ENCODE assay signal across 29 cellular contexts in genomic region chr10:132730566-132730953, GRCh38. TPM values are rescaled to one million over a fixed set of nuclear protein-coding genes. Genes with fewer than 3 reads are reported as not detected.
"Had no signal": no experiment of that assay in that cellular context is flagged by ENCODE, and none has a peak within 500 bp of the region (broad histone marks: within the 10 kb centered on the region; RNA-seq: fewer than 3 reads in every experiment).

No MANE protein-coding gene starts in this region.

- H3K9me3 ChIP-seq: lower lobe of right lung, ovary, right atrium auricular region, right lobe of liver, tibial nerve, uterus had no signal

- H3K27ac ChIP-seq: lower lobe of right lung, neural progenitor cell, ovary, right atrium auricular region, right lobe of liver, tibial nerve, uterus had no signal

- H3K36me3 ChIP-seq: neural progenitor cell, ovary, uterus had no signal

- H3K9ac ChIP-seq: neural progenitor cell had no signal

- H3K27me3 ChIP-seq: neural progenitor cell, ovary, right atrium auricular region, right lobe of liver, tibial nerve, uterus had no signal

- H3K4me2 ChIP-seq: neural progenitor cell, smooth muscle cell had no signal

- H3K4me3 ChIP-seq: lower lobe of right lung, neural progenitor cell, ovary, right atrium auricular region, right lobe of liver, smooth muscle cell, tibial nerve, uterus had no signal

- ATAC-seq: left cardiac atrium; left lobe of liver; lower lobe of right lung; naive thymus-derived CD8-positive, alpha-beta T cell; right lobe of liver had no signal

- DNase-seq: hippocampal formation; kidney glomerular epithelial cell; left cardiac atrium; lower lobe of right lung; mammary epithelial cell; mesenchymal stem cell; naive thymus-derived CD8-positive, alpha-beta T cell; ovary; right lobe of liver; stimulated activated CD4-positive, alpha-beta T cell treated with anti-CD3 and anti-CD28 coated beads, Interleukin-1b, Interleukin-23, amount 100 ng/mL, for 48 hours; stimulated activated CD4-positive, alpha-beta T cell treated with anti-CD3 and anti-CD28 coated beads, Interleukin-2, amount 100 ng/mL, for 48 hours; stimulated activated CD4-positive, alpha-beta T cell treated with anti-CD3 and anti-CD28 coated beads, Interleukin-4, amount 100 ng/mL, for 4 hours; stimulated activated CD8-positive, alpha-beta memory T cell treated with anti-CD3 and anti-CD28 coated beads, Interleukin-4, amount 100 ng/mL, for 48 hours; stimulated activated naive CD4-positive, alpha-beta T cell treated with Interleukin-2 at 50 U/mL for 16 hours; stimulated activated naive CD8-positive, alpha-beta T cell treated with anti-CD3 and anti-CD28 coated beads, Interleukin-15, amount 100 ng/mL, for 72 hours; uterus had no signal

- H2AFZ ChIP-seq: neural progenitor cell had no signal

- H3K4me1 ChIP-seq: lower lobe of right lung, neural progenitor cell, right atrium auricular region, right lobe of liver, uterus had no signal

RNA-seq across cellular contexts. Expression of gene NKX6-2, which starts 55.4 kb away (rescaled TPM):
- total RNA-seq: left cardiac atrium; left lobe of liver; liver; lower lobe of right lung; mammary epithelial cell; mucosa of gallbladder; naive thymus-derived CD8-positive, alpha-beta T cell; omental fat pad; ovary; pulmonary artery endothelial cell; right atrium auricular region; right lobe of liver; skeletal muscle tissue; smooth muscle cell; temporal lobe; ureter had no signal
- polyA plus RNA-seq: keratinocyte, mammary epithelial cell, ovary had no signal
